ENCODE assay signal across 1 cellular context in genomic region chr9:127979015-127979332, GRCh38.
TF ChIP-seq lines count a peak whose summit lies in the region.

No MANE protein-coding gene starts in this region.

TF ChIP-seq in K562, 482 proteins besides CTCF, POLR2A, EP300 and RAD21:
- TF ChIP-seq ZC3H4 (CRISPR knock-in tag; IDR thresholded peaks at IDR 0.05; ENCODE audit: borderline replicate concordance) (0 out of 2 replicates have a peak, but pooled peaks have one; percentile 50), IFI16 (CRISPR knock-in tag; IDR thresholded peaks at IDR 0.05) (no peak), MAFK (IDR thresholded peaks at IDR 0.05; ENCODE audit: low read length) (no peak), USF1 (CRISPR knock-in tag; IDR thresholded peaks at IDR 0.05) (no peak)
